ENCODE assay signal across 8 cellular contexts in genomic region chr10:69319911-69320316, GRCh38. TPM values are rescaled to one million over a fixed set of nuclear protein-coding genes. Genes with fewer than 3 reads are reported as not detected.
DNase-seq lines count a peak whose midpoint lies in the region; ATAC-seq and TF ChIP-seq lines count a peak whose summit lies in the region.

No MANE protein-coding gene starts in this region.

- no peaks in the 10 kb centered on the region for H3K9me3 Mint-ChIP-seq in mesothelial cell of epicardium

- no peaks in the 10 kb centered on the region for H3K27me3 ChIP-seq in left ventricle myocardium inferior (ENCODE audit: low read depth)
- H3K27me3 ChIP-seq in mammary epithelial cell (ENCODE audit: insufficient read depth, low read length) = no peaks in the 10 kb centered on the region

- dilution Hi-C loops in mammary epithelial cell (cut with HindIII; ENCODE audit: low sequenced_read_pairs) = loop anchor here (10.0 kb wide), 1 partner anchor 75 kb away; no protein-coding TSS in a partner anchor

- H3K27me3 Mint-ChIP-seq in mesothelial cell of epicardium (ENCODE audit: low read depth) = no peaks in the 10 kb centered on the region

- 58% methylated on average over 7 of the region's 7 CpGs for WGBS in mammary epithelial cell (ENCODE audit: low coverage, missing lambda C conversion rate)

- H3K9me3 ChIP-seq in left ventricle myocardium inferior (replicated peaks) (no peaks in the 10 kb centered on the region), mammary epithelial cell (replicated peaks; ENCODE audit: insufficient read depth, low read length) (no peaks in the 10 kb centered on the region)

- ATAC-seq in left lobe of liver (no peak), GM18868 (IDR thresholded peaks at IDR 0.05; ENCODE audit: unreplicated experiment) (no peak), HG02588 (IDR thresholded peaks at IDR 0.05; ENCODE audit: unreplicated experiment) (no peak)

- H3K27ac Mint-ChIP-seq in mesothelial cell of epicardium = peak overlapping the region; percentile 92

- H3K9ac ChIP-seq in mammary epithelial cell (ENCODE audit: insufficient read depth, low read length) = peak overlapping the region; percentile 79

- in situ Hi-C loops in mammary epithelial cell (cut with MboI; ENCODE audit: low sequenced_read_pairs in 2 of 2) = no loop called here

- H3K79me2 ChIP-seq in mammary epithelial cell (ENCODE audit: insufficient read depth, low read length) = peaks cover 62% of the 10 kb centered on the region

- CTCF ChIA-PET in mammary epithelial cell (lab: Charles Lee; ENCODE audit: low non-redundant PET) = no interaction called here

- TF ChIP-seq CTCF in left ventricle myocardium inferior (IDR thresholded peaks at IDR 0.05; ENCODE audit: borderline replicate concordance) (no peak), mammary epithelial cell (conservative IDR thresholded peaks at IDR 0.05 in 1 of 2, IDR thresholded peaks at IDR 0.05 in 1 of 2; ENCODE audit: extremely low read depth in 1 of 2, insufficient read depth in 1 of 2, low read depth in 1 of 2, low read length in 2 of 2) (no peak), mesothelial cell of epicardium (IDR thresholded peaks at IDR 0.05; ENCODE audit: unreplicated experiment) (no peak)

- BruUV-seq in mammary epithelial cell (replicated peaks; lab: Mats Ljungman, UMichigan) = no TSS peak

- peak overlapping the region; percentile 93 for H3K4me3 ChIP-seq in left ventricle myocardium inferior
- peak overlapping the region; percentile 84 to 96 (median 96) for H3K4me3 ChIP-seq in mammary epithelial cell (replicated peaks in 1 of 3; ENCODE audit: insufficient read depth in 1 of 3, low read depth in 2 of 3, low read length in 3 of 3)

- no peaks in the 10 kb centered on the region for H3K36me3 Mint-ChIP-seq in mesothelial cell of epicardium

- DNase-seq in left ventricle myocardium inferior = no peak
- no peak for DNase-seq in cardiac septum (ENCODE audit: low spot score)
- DNase-seq in mammary epithelial cell = no peak
- DNase-seq in mesothelial cell of epicardium (ENCODE audit: low spot score in 2 of 2, unreplicated experiment in 2 of 2) = no peak
- DNase-seq in NCI-H526 treated with DMSO at 0.1 percent for 48 hours (lab: John Stamatoyannopoulos, UW) = no peak
- DNase-seq in left lobe of liver (ENCODE audit: low spot score) = no peak

- intact Hi-C loops in left ventricle myocardium inferior (cut with micrococcal nuclease) = loop anchor here (10.0 kb wide), 1 partner anchor 55 kb away; no protein-coding TSS in a partner anchor
- intact Hi-C loops in cardiac septum (cut with DNase I) = loop anchor here (2.0 to 5.0 kb wide), 3 partner anchors 41 to 87 kb away; no protein-coding TSS in a partner anchor
- intact Hi-C loops in mammary epithelial cell (cut with micrococcal nuclease) = loop anchor here (1.0 to 2.0 kb wide), 4 partner anchors 17 to 83 kb away; no protein-coding TSS in a partner anchor

- H3K4me1 Mint-ChIP-seq in mesothelial cell of epicardium = peaks cover 40% of the 10 kb centered on the region

- H3K36me3 ChIP-seq in left ventricle myocardium inferior = no peaks in the 10 kb centered on the region
- no peaks in the 10 kb centered on the region for H3K36me3 ChIP-seq in mammary epithelial cell (ENCODE audit: insufficient read depth, low read length)

- H3K4me2 ChIP-seq in mammary epithelial cell (ENCODE audit: insufficient read depth, low read depth, low read length) = peak overlapping the region; percentile 94

- H3K4me1 ChIP-seq in left ventricle myocardium inferior (peaks cover 76% of the 10 kb centered on the region), mammary epithelial cell (ENCODE audit: insufficient read depth, low read length) (peaks cover 45% of the 10 kb centered on the region)

- H2AFZ ChIP-seq in mammary epithelial cell (ENCODE audit: low read depth, low read length) = peak overlapping the region; percentile 94

- H4K20me1 ChIP-seq in mammary epithelial cell (ENCODE audit: insufficient read depth, low read length) = no peaks in the 10 kb centered on the region

- peak overlapping the region; percentile 95 for H3K4me3 Mint-ChIP-seq in mesothelial cell of epicardium

- H3K27ac ChIP-seq in left ventricle myocardium inferior (replicated peaks) (peak overlapping the region; percentile 98), mammary epithelial cell (ENCODE audit: insufficient read depth, low read depth, low read length) (peak overlapping the region; percentile 58)

RNA-seq across cellular contexts. Expression of gene HK1, which starts 41.6 kb away (rescaled TPM):
- 219 TPM for total RNA-seq in left ventricle myocardium inferior
- 315 TPM for total RNA-seq in cardiac septum
- 100 to 1,000 TPM; 115 to 133 TPM for total RNA-seq in mammary epithelial cell
- 95.9 TPM for polyA plus RNA-seq in mammary epithelial cell
- 256 TPM for polyA minus RNA-seq in mammary epithelial cell
- total RNA-seq in mesothelial cell of epicardium = 61.8 to 68.7 TPM (median 65.6 TPM) in 3 replicates
- total RNA-seq in left lobe of liver = 6.8 TPM
